9 cellular contexts compared by ENCODE assay signal in the genomic region with DNA sequence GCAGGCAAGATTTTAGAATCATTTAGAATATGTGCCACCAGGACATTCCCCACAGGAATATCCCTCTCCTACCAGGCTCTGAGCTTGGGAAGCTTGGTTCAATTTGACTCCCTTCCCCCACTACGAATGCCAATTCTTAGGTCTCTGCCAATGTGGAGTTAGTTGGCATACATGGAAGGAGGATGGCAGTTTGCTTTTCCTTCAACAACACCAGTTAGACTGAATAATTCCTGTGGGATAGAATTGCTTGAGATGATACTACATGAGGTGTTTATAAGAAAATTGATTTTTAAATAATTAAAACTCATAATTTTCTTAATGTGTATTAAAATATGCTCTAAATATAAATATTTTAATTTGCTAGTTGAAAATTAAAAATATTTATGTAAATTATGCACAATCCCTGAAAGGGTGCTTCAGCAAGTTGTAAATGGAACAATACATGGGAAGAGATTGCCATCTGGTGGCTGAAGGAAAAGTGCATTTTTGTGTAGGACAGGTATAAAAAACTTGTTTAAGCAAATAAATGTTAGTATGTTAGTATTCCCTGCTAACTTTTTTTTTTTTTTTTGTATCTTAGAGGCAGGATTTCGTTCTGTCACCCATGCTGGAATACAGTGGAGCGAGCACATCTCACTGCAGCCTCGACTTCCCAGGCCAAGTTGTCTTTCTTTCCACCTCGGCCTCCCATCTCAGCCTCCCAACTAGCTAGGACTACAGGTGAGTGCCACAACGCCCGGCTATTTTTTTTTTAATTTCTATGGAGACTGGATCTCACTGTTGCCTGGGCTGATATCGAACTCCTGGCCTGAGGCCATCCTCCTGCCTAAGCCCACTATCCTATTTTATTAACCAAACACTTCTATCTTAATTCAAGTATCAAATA. TPM values are rescaled to one million over a fixed set of nuclear protein-coding genes. Genes with fewer than 3 reads are reported as not detected.
DNase-seq lines count a peak whose midpoint lies in the region; ATAC-seq, FAIRE-seq and TF ChIP-seq lines count a peak whose summit lies in the region.
"Had no signal": no experiment of that assay in that cellular context is flagged by ENCODE, and none has a peak within 500 bp of the region (broad histone marks: within the 10 kb centered on the region; RNA-seq: fewer than 3 reads in every experiment).

No MANE protein-coding gene starts in this region.

- no peak overlapping the region for H3K4me3 ChIP-seq in Jurkat, Clone E6-1 (ENCODE audit: low read length)
- H3K4me3 ChIP-seq in SJSA1 (no peak overlapping the region), mammary epithelial cell (replicated peaks in 1 of 3; ENCODE audit: insufficient read depth in 1 of 3, low read depth in 2 of 3, low read length in 3 of 3) (no peak overlapping the region), kidney epithelial cell (ENCODE audit: low read depth, low read length) (no peak overlapping the region)
- H3K4me3 ChIP-seq: skin epidermis had no signal

- no peak overlapping the region for H3K4me2 ChIP-seq in mammary epithelial cell (ENCODE audit: insufficient read depth, low read depth, low read length)

- H3K36me3 ChIP-seq in SJSA1, result no peaks in the 10 kb centered on the region
- no peaks in the 10 kb centered on the region for H3K36me3 ChIP-seq in mammary epithelial cell (ENCODE audit: insufficient read depth, low read length)
- peaks cover 2% of the 10 kb centered on the region for H3K36me3 ChIP-seq in kidney epithelial cell (ENCODE audit: control insufficient read depth, insufficient read depth, low read length)

- DNase-seq in EL (peak; percentile 69), SJSA1 (ENCODE audit: low read depth in 1 of 2, low spot score in 2 of 2) (peak in 1 of 2 experiments; percentile 49), mammary epithelial cell (peak; percentile 41), kidney epithelial cell (ENCODE audit: low read depth) (peak; percentile 9)
- DNase-seq in Jurkat, Clone E6-1 (ENCODE audit: low read depth, low spot score), result peak; percentile 60
- DNase-seq in stimulated activated naive CD8-positive, alpha-beta T cell treated with anti-CD3 and anti-CD28 coated beads, Interleukin-15, Interleukin-2, amounts not matched to agents 100 U/mL and 50 U/mL, for 24 hours, result peak; percentile 22

- no peak overlapping the region for H2AFZ ChIP-seq in mammary epithelial cell (ENCODE audit: low read depth, low read length)

- peaks cover 17% of the 10 kb centered on the region for H3K4me1 ChIP-seq in SJSA1 (replicated peaks)
- peaks cover 10% of the 10 kb centered on the region for H3K4me1 ChIP-seq in mammary epithelial cell (ENCODE audit: insufficient read depth, low read length)

- in situ Hi-C loops in mammary epithelial cell (cut with MboI; ENCODE audit: low sequenced_read_pairs in 2 of 2), result loop anchor here (10.0 to 25.0 kb wide), 4 partner anchors 262 to 594 kb away; no protein-coding TSS in a partner anchor

- TF ChIP-seq CTCF in mammary epithelial cell (conservative IDR thresholded peaks at IDR 0.05 in 1 of 2, IDR thresholded peaks at IDR 0.05 in 1 of 2; ENCODE audit: extremely low read depth in 1 of 2, insufficient read depth in 1 of 2, low read depth in 1 of 2, low read length in 2 of 2) (peak; percentile 71 to 73), kidney epithelial cell (IDR thresholded peaks at IDR 0.05; ENCODE audit: insufficient read depth, low read length, poor library complexity, severe bottlenecking) (peak; percentile 66)

- intact Hi-C loops in mammary epithelial cell (cut with micrococcal nuclease), result loop anchor here (1.0 to 10.0 kb wide), 6 partner anchors 67 to 632 kb away; partner anchors contain the start of genes EPS8 and RERG

- ATAC-seq in stimulated activated naive CD8-positive, alpha-beta T cell treated with anti-CD3 and anti-CD28 coated beads, Interleukin-15, Interleukin-2, amounts not matched to agents 100 U/mL and 50 U/mL, for 24 hours, result no peak
- no peak for ATAC-seq in HG03442 (IDR thresholded peaks at IDR 0.05; ENCODE audit: unreplicated experiment)

- H3K9ac ChIP-seq in mammary epithelial cell (ENCODE audit: insufficient read depth, low read length), result no peak overlapping the region

- dilution Hi-C loops in mammary epithelial cell (cut with HindIII; ENCODE audit: low sequenced_read_pairs), result no loop called here

- FAIRE-seq in A204.1 (lab: Jason Lieb, UNC), result peak; percentile 98

- H3K27ac ChIP-seq in SJSA1, result peak overlapping the region; percentile 38
- H3K27ac ChIP-seq in mammary epithelial cell (ENCODE audit: insufficient read depth, low read depth, low read length), result no peak overlapping the region

- H4K20me1 ChIP-seq in mammary epithelial cell (ENCODE audit: insufficient read depth, low read length), result no peaks in the 10 kb centered on the region

- H3K27me3 ChIP-seq in SJSA1 (replicated peaks) (no peaks in the 10 kb centered on the region), mammary epithelial cell (ENCODE audit: insufficient read depth, low read length) (no peaks in the 10 kb centered on the region), kidney epithelial cell (ENCODE audit: control insufficient read depth, insufficient read depth, low read length) (no peaks in the 10 kb centered on the region)

- 4% methylated on average over 4 of the region's 8 CpGs for WGBS in mammary epithelial cell (ENCODE audit: low coverage, missing lambda C conversion rate)

- no peaks in the 10 kb centered on the region for H3K79me2 ChIP-seq in mammary epithelial cell (ENCODE audit: insufficient read depth, low read length)

- H3K9me3 ChIP-seq in SJSA1 (replicated peaks) (no peaks in the 10 kb centered on the region), mammary epithelial cell (replicated peaks; ENCODE audit: insufficient read depth, low read length) (no peaks in the 10 kb centered on the region)

- CTCF ChIA-PET in mammary epithelial cell (lab: Charles Lee; ENCODE audit: low non-redundant PET), result interaction anchor here (0.8 kb wide), 1 partner anchor 9 kb away, joined by 12 read pairs; no protein-coding TSS in a partner anchor

- no TSS peak for BruUV-seq in mammary epithelial cell (replicated peaks; lab: Mats Ljungman, UMichigan)

RNA-seq across cellular contexts. Expression of gene STRAP, which starts 25.8 kb away (rescaled TPM):
- polyA plus RNA-seq in Jurkat, Clone E6-1 (2012; ENCODE audit: insufficient read depth, insufficient read length), result 142 TPM
- 62.2 and 92.1 TPM in 2 replicates for total RNA-seq in SJSA1 (2014; rRNA removed; shearing (Covaris generic))
- total RNA-seq in mammary epithelial cell (100 to 1,000 TPM in 1 of 2 donors, 10 to 100 TPM in 1; 83.2 to 163 TPM), kidney epithelial cell (167 and 188 TPM in 2 replicates)
- 133 TPM for polyA plus RNA-seq in mammary epithelial cell
- polyA minus RNA-seq in mammary epithelial cell, result 84.0 TPM

RNA-seq across cellular contexts. Expression of gene DERA, which starts 54.8 kb away (rescaled TPM):
- polyA plus RNA-seq in Jurkat, Clone E6-1 (2012; ENCODE audit: insufficient read depth, insufficient read length), result 47.7 TPM
- 46.6 and 65.2 TPM in 2 replicates for total RNA-seq in SJSA1 (2014; rRNA removed; shearing (Covaris generic))
- total RNA-seq in mammary epithelial cell (10 to 100 TPM; 43.2 to 49.2 TPM), kidney epithelial cell (37.1 and 39.3 TPM in 2 replicates)
- polyA plus RNA-seq in mammary epithelial cell, result 30.6 TPM
- polyA minus RNA-seq in mammary epithelial cell, result 29.7 TPM
